Comparison of ENCODE assay signal across 8 cellular contexts in the genomic region with DNA sequence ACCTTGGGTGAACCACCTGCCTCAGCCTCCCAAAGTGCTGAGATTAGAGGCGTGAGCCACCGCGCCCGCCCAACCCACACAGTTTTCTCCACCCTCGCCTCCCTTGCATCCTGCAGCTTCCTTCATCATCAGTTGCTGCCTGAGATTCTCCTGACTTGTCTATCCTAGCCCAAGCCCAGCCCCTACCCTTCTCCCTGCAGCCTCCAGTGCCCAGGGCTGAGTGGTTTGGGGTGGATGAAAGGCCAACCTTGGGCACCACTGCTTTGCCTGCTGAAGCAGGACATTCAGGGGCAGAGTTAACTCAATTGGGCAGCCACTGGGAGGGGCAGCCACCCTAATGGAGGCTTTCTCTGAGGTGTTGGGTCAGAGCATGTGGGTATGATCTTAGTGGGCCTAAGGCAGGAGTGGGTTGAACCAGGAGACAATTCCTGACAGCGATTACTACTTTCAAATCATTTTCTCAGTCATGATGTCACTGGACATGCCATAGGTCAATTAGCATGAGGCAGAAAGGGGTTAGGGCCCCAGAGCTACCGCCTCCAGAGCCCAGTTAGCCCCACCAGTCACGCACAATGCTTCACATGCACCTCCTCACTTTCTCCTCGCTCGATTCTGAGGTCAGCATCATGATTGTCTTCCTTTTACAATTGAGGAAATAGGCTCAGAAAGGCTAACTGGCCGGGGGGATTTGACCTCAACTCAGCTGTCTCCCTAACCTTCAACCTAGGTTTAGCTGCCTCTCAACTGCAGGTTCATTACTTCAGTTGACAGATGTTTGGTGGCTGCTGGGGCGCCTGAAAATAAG. TPM values are rescaled to one million over a fixed set of nuclear protein-coding genes. Genes with fewer than 3 reads are reported as not detected.
A peak's percentile ranks its signal among the peaks of the same experiment; 100 is the strongest.
DNase-seq lines count a peak whose midpoint lies in the region; ATAC-seq and TF ChIP-seq lines count a peak whose summit lies in the region.

No MANE protein-coding gene starts in this region.

- CTCF ChIA-PET in A673 (lab: Charles Lee) = no interaction called here
- CTCF ChIA-PET in RWPE1 (lab: Yijun Ruan, JAX) = no interaction called here

- no TSS peak for BruUV-seq in A673 (replicated peaks; lab: Mats Ljungman, UMichigan)

- intact Hi-C loops in A673 (cut with micrococcal nuclease; ENCODE audit: unreplicated experiment) (loop anchor here (2.0 kb wide), 1 partner anchor 65 kb away; the partner anchor contains the start of gene ESRRA), lower leg skin (cut with DNase I; ENCODE audit: low total_unique reads) (no loop called here)

- no peaks in the 10 kb centered on the region for H3K9me3 Mint-ChIP-seq in progenitor cell of endocrine pancreas (ENCODE audit: low read depth)

- H3K36me3 Mint-ChIP-seq in progenitor cell of endocrine pancreas (ENCODE audit: insufficient read depth) = peaks cover 8% of the 10 kb centered on the region

- POLR2A ChIA-PET in A673 (lab: Charles Lee; ENCODE audit: low non-redundant PET) (no interaction called here), RWPE1 (lab: Yijun Ruan, JAX; ENCODE audit: low non-redundant PET) (interaction anchor here (0.5 to 0.6 kb wide), 2 partner anchors 12 to 85 kb away, joined by 3 to 6 read pairs; no protein-coding TSS in a partner anchor)

- H3K27ac ChIP-seq in A673 (ENCODE audit: low read depth, low read length, poor library complexity, severe bottlenecking) (peak overlapping the region; percentile 91), RWPE1 (peak overlapping the region; percentile 98), esophagus (ENCODE audit: low read depth in 2 of 2, low read length in 1 of 2) (peak overlapping the region; percentile 98 to 100)

- peaks cover 23% of the 10 kb centered on the region for H3K4me1 Mint-ChIP-seq in progenitor cell of endocrine pancreas (ENCODE audit: low read depth)

- TF ChIP-seq CTCF in A673 (conservative IDR thresholded peaks at IDR 0.05; ENCODE audit: low read depth, low read length) (no peak), RWPE1 (conservative IDR thresholded peaks at IDR 0.05; ENCODE audit: low read depth) (no peak), progenitor cell of endocrine pancreas (IDR thresholded peaks at IDR 0.05; ENCODE audit: unreplicated experiment) (no peak), lower leg skin (IDR thresholded peaks at IDR 0.05) (no peak)

- H3K27me3 ChIP-seq in A673 (replicated peaks; ENCODE audit: insufficient read depth, low read depth, low read length, poor library complexity) (no peaks in the 10 kb centered on the region), esophagus (ENCODE audit: control insufficient read depth in 1 of 2, insufficient read depth in 2 of 2, low read length in 2 of 2) (no peaks in the 10 kb centered on the region)

- peak; percentile 3 for ATAC-seq in GM19372 (IDR thresholded peaks at IDR 0.05; ENCODE audit: low read depth, unreplicated experiment)

- H3K4me3 ChIP-seq in A673 (ENCODE audit: low read depth, low read length, poor library complexity, severe bottlenecking) (peak overlapping the region; percentile 86), esophagus (ENCODE audit: low read depth in 1 of 2, low read length in 2 of 2) (peak overlapping the region; percentile 45 to 67), lower leg skin (ENCODE audit: low read depth, poor library complexity, severe bottlenecking) (no peak overlapping the region)

- no peaks in the 10 kb centered on the region for H3K27me3 Mint-ChIP-seq in progenitor cell of endocrine pancreas

- H3K36me3 ChIP-seq in A673 (ENCODE audit: insufficient read depth, low read length, poor library complexity, severe bottlenecking) (peaks cover 27% of the 10 kb centered on the region), esophagus (ENCODE audit: control insufficient read depth in 2 of 2, insufficient read depth in 2 of 2, low read length in 1 of 2) (peaks cover 0 to 13% of the 10 kb centered on the region in 2 donors)

- peak overlapping the region; percentile 85 for H3K4me3 Mint-ChIP-seq in progenitor cell of endocrine pancreas (ENCODE audit: low read depth)

- no peak for TF ChIP-seq POLR2A in lower leg skin (IDR thresholded peaks at IDR 0.05)

- H3K27ac Mint-ChIP-seq in progenitor cell of endocrine pancreas = peak overlapping the region; percentile 98

- 71 to 72% methylated on average over 12 of the region's 12 CpGs for WGBS in esophagus, 2 donors
- WGBS in lower leg skin, 2 donors = 68 to 76% methylated on average over 12 of the region's 12 CpGs

- DNase-seq in A673 (ENCODE audit: low spot score) = no peak
- DNase-seq in RWPE1 (ENCODE audit: low spot score) = no peak
- no peak for DNase-seq in progenitor cell of endocrine pancreas (ENCODE audit: low spot score, unreplicated experiment)
- no peak for DNase-seq in lower leg skin (ENCODE audit: low spot score in 2 of 2)
- no peak for DNase-seq in NCI-H2227 (lab: John Stamatoyannopoulos, UW; ENCODE audit: unreplicated experiment)
- DNase-seq in NCI-H446 (lab: John Stamatoyannopoulos, UW) = no peak

- H3K4me1 ChIP-seq in A673 (ENCODE audit: insufficient read depth, low read length, poor library complexity, severe bottlenecking) (peaks cover 13% of the 10 kb centered on the region), esophagus (ENCODE audit: control insufficient read depth in 2 of 2, insufficient read depth in 2 of 2, low read length in 1 of 2) (peaks cover 8 to 33% of the 10 kb centered on the region in 2 donors)

- H3K9me3 ChIP-seq in A673 (ENCODE audit: low read depth, low read length, poor library complexity, severe bottlenecking) (no peaks in the 10 kb centered on the region), esophagus (ENCODE audit: control insufficient read depth in 2 of 2, insufficient read depth in 1 of 2, low read depth in 1 of 2, low read length in 1 of 2) (no peaks in the 10 kb centered on the region)

RNA-seq across cellular contexts. Expression of gene FKBP2, which starts 1.0 kb away (rescaled TPM):
- 57.5 and 63.1 TPM in 2 replicates for total RNA-seq in A673 (2021)
- 100 to 1,000 TPM; 119 to 202 TPM for polyA plus RNA-seq in esophagus
- 48.5 and 57.7 TPM in 2 replicates for total RNA-seq in progenitor cell of endocrine pancreas
- total RNA-seq in lower leg skin = 10 to 100 TPM; 47.7 to 70.3 (median 56.4) TPM

RNA-seq across cellular contexts. Expression of gene VEGFB, which starts 5.5 kb away (rescaled TPM):
- total RNA-seq in A673 (2021) = 93.3 and 108 TPM in 2 replicates
- 10 to 100 TPM; 34.6 to 48.1 TPM for polyA plus RNA-seq in esophagus
- total RNA-seq in progenitor cell of endocrine pancreas = 66.1 and 68.2 TPM in 2 replicates
- 10 to 100 TPM; 45.9 to 71.2 (median 65.6) TPM for total RNA-seq in lower leg skin

RNA-seq across cellular contexts. Expression of gene PPP1R14B, which starts 6.9 kb away (rescaled TPM):
- total RNA-seq in A673 (2021) (378 and 402 TPM in 2 replicates), progenitor cell of endocrine pancreas (198 TPM in 2 replicates), lower leg skin (100 to 1,000 TPM; 178 to 230 (median 203) TPM)
- polyA plus RNA-seq in esophagus = 100 to 1,000 TPM; 211 to 349 TPM

RNA-seq across cellular contexts. Expression of gene DNAJC4, which starts 9.5 kb away (rescaled TPM):
- total RNA-seq in A673 (2021) = 20.2 and 23.9 TPM in 2 replicates
- polyA plus RNA-seq in esophagus = 10 to 100 TPM; 31.2 to 53.7 TPM
- total RNA-seq in progenitor cell of endocrine pancreas = 35.4 and 39.1 TPM in 2 replicates
- 10 to 100 TPM; 19.2 to 37.6 (median 30.8) TPM for total RNA-seq in lower leg skin

RNA-seq across cellular contexts. Expression of gene PLCB3, which starts 11.5 kb away (rescaled TPM):
- total RNA-seq in A673 (2021) (45.3 and 51.1 TPM in 2 replicates), progenitor cell of endocrine pancreas (22.6 and 27.3 TPM in 2 replicates), lower leg skin (10 to 100 TPM; 30.5 to 38.4 (median 37.4) TPM)
- 10 to 100 TPM; 24.6 to 37.4 TPM for polyA plus RNA-seq in esophagus
